In genomic region chr5:127595484-127596368, GRCh38 we compare ENCODE assay signal across 24 cellular contexts. TPM values are rescaled to one million over a fixed set of nuclear protein-coding genes. Genes with fewer than 3 reads are reported as not detected.
"Had no signal": no experiment of that assay in that cellular context is flagged by ENCODE, and none has a peak within 500 bp of the region (broad histone marks: within the 10 kb centered on the region; RNA-seq: fewer than 3 reads in every experiment).

No MANE protein-coding gene starts in this region.

- H3K4me1 ChIP-seq: left lung, suprapubic skin had no signal

- H3K36me3 ChIP-seq: heart right ventricle, left lung, stomach, suprapubic skin, tibial nerve had no signal

- H3K27me3 ChIP-seq: heart right ventricle, left lung, stomach, suprapubic skin, tibial nerve had no signal

- H3K36me3 Mint-ChIP-seq: activated CD4-positive, alpha-beta memory T cell treated with anti-CD3 and anti-CD28 coated beads for 36 hours; activated naive CD4-positive, alpha-beta T cell treated with anti-CD3 and anti-CD28 coated beads, Interleukin-2, amount 10 ng/mL, durations not matched to agents 7 days and 5 days; naive thymus-derived CD8-positive, alpha-beta T cell had no signal

- H3K9me3 Mint-ChIP-seq: activated B cell treated with CpG ODN at 0.5 μM for 24 hours; activated CD4-positive, alpha-beta memory T cell treated with anti-CD3 and anti-CD28 coated beads for 36 hours; activated naive CD4-positive, alpha-beta T cell treated with anti-CD3 and anti-CD28 coated beads, Interleukin-2, amount 10 ng/mL, durations not matched to agents 7 days and 5 days; naive thymus-derived CD8-positive, alpha-beta T cell had no signal

- H3K9me3 ChIP-seq: heart right ventricle, left lung, stomach, suprapubic skin, tibial nerve had no signal

- H3K27me3 Mint-ChIP-seq: activated B cell treated with CpG ODN at 0.5 μM for 24 hours; activated CD4-positive, alpha-beta memory T cell treated with anti-CD3 and anti-CD28 coated beads for 36 hours; activated naive CD4-positive, alpha-beta T cell treated with anti-CD3 and anti-CD28 coated beads, Interleukin-2, amount 10 ng/mL, durations not matched to agents 7 days and 5 days; naive thymus-derived CD8-positive, alpha-beta T cell had no signal

- H3K4me1 Mint-ChIP-seq: activated B cell treated with CpG ODN at 0.5 μM for 24 hours had no signal

- H3K4me3 ChIP-seq: heart right ventricle, left lung, lung, stomach, suprapubic skin, tibial nerve had no signal

- FAIRE-seq: bronchial epithelial cell, endometrium, keratinocyte had no signal

- DNase-seq: activated B cell treated with CpG ODN at 0.5 μM for 24 hours; activated CD4-positive, alpha-beta memory T cell treated with anti-CD3 and anti-CD28 coated beads for 36 hours; activated CD4-positive, alpha-beta T cell treated with anti-CD3 and anti-CD28 coated beads for 36 hours; activated effector memory CD4-positive, alpha-beta T cell treated with anti-CD3 and anti-CD28 coated beads, Interleukin-2, amount 50 U/mL, for 16 hours; activated naive CD4-positive, alpha-beta T cell treated with anti-CD3 and anti-CD28 coated beads, Interleukin-2, amount 10 ng/mL, durations not matched to agents 7 days and 5 days; amygdala; foreskin fibroblast; heart right ventricle; left lung; retina; stomach; T-helper 1 cell had no signal

- H3K4me3 Mint-ChIP-seq: activated B cell treated with CpG ODN at 0.5 μM for 24 hours; activated CD4-positive, alpha-beta memory T cell treated with anti-CD3 and anti-CD28 coated beads for 36 hours; activated CD4-positive, alpha-beta T cell treated with anti-CD3 and anti-CD28 coated beads for 36 hours; activated naive CD4-positive, alpha-beta T cell treated with anti-CD3 and anti-CD28 coated beads, Interleukin-2, amount 10 ng/mL, durations not matched to agents 7 days and 5 days had no signal

- H3K27ac ChIP-seq: heart right ventricle, left lung, stomach, suprapubic skin, tibial nerve had no signal

- H3K27ac Mint-ChIP-seq: activated B cell treated with CpG ODN at 0.5 μM for 24 hours; activated CD4-positive, alpha-beta memory T cell treated with anti-CD3 and anti-CD28 coated beads for 36 hours; activated CD4-positive, alpha-beta T cell treated with anti-CD3 and anti-CD28 coated beads for 36 hours; activated naive CD4-positive, alpha-beta T cell treated with anti-CD3 and anti-CD28 coated beads, Interleukin-2, amount 10 ng/mL, durations not matched to agents 7 days and 5 days had no signal

RNA-seq across cellular contexts. Expression of gene CTXN3, which starts 53.2 kb away (rescaled TPM):
- total RNA-seq: activated B cell treated with CpG ODN at 0.5 μM for 24 hours; activated CD4-positive, alpha-beta memory T cell treated with anti-CD3 and anti-CD28 coated beads for 36 hours; activated CD4-positive, alpha-beta T cell treated with anti-CD3 and anti-CD28 coated beads for 36 hours; bronchial epithelial cell; chondrocyte; epithelial cell of proximal tubule; fibroblast of lung; heart right ventricle; left lung; lung; naive thymus-derived CD8-positive, alpha-beta T cell; osteoblast; posterior vena cava; stomach; suprapubic skin; tibial nerve had no signal
- polyA plus RNA-seq: fibroblast of lung; heart right ventricle; lung; naive thymus-derived CD8-positive, alpha-beta T cell; stomach had no signal
